ENCODE assay signal across 6 cellular contexts in genomic region chr6:31958412-31958740, GRCh38. TPM values are rescaled to one million over a fixed set of nuclear protein-coding genes. Genes with fewer than 3 reads are reported as not detected.
DNase-seq lines count a peak whose midpoint lies in the region; ATAC-seq and TF ChIP-seq lines count a peak whose summit lies in the region.

No MANE protein-coding gene starts in this region.

- H3K36me3 ChIP-seq in KOPT-K1 (ENCODE audit: insufficient read depth, low read length) = peaks cover 76% of the 10 kb centered on the region
- H3K36me3 ChIP-seq in thoracic aorta = peaks cover 59% of the 10 kb centered on the region

- peaks cover 71 to 74% of the 10 kb centered on the region in 2 donors for H3K36me3 Mint-ChIP-seq in CD14-positive monocyte

- H3K9me3 Mint-ChIP-seq in CD14-positive monocyte = no peaks in the 10 kb centered on the region

- H3K27me3 ChIP-seq in foreskin keratinocyte = no peaks in the 10 kb centered on the region
- H3K27me3 ChIP-seq in thoracic aorta (replicated peaks; ENCODE audit: insufficient read depth) = no peaks in the 10 kb centered on the region

- no peaks in the 10 kb centered on the region for H3K4me1 ChIP-seq in foreskin keratinocyte
- peaks cover 4 to 23% of the 10 kb centered on the region in 2 donors for H3K4me1 ChIP-seq in thoracic aorta (ENCODE audit: control insufficient read depth in 1 of 2, low read depth in 2 of 2)

- no peaks in the 10 kb centered on the region for H3K9me3 ChIP-seq in KOPT-K1 (ENCODE audit: insufficient read depth, low read length, poor library complexity, severe bottlenecking)
- H3K9me3 ChIP-seq in thoracic aorta = no peaks in the 10 kb centered on the region

- peak overlapping the region; percentile 92 for H3K4me3 ChIP-seq in thoracic aorta

- H3K27me3 Mint-ChIP-seq in CD14-positive monocyte (ENCODE audit: low read depth in 3 of 3) = no peaks in the 10 kb centered on the region

- intact Hi-C loops in CD14-positive monocyte (cut with micrococcal nuclease) = loop anchor here (5.0 to 10.0 kb wide), 4 partner anchors 61 to 414 kb away; partner anchors contain the start of genes ATP6V1G2 (in 1 of the 2), CSNK2B (in 1 of the 2), DDX39B (in 1 of the 2) and EHMT2 (in 1 of the 2)

- DNase-seq in CD14-positive monocyte (ENCODE audit: low spot score) = no peak
- peak in 1 of 2 donors; percentile 7 for DNase-seq in foreskin keratinocyte
- no peak for DNase-seq in thoracic aorta (ENCODE audit: low spot score)
- DNase-seq in NCI-H524 treated with DMSO at 0.1 percent for 48 hours (lab: John Stamatoyannopoulos, UW) = no peak
- no peak for DNase-seq in GM20000 (ENCODE audit: low spot score)

- peak overlapping the region; percentile 91 to 97 for H3K4me3 Mint-ChIP-seq in CD14-positive monocyte

- peaks cover 22% of the 10 kb centered on the region for H3K4me1 Mint-ChIP-seq in CD14-positive monocyte

- TF ChIP-seq CTCF in CD14-positive monocyte (IDR thresholded peaks at IDR 0.05) (no peak), foreskin keratinocyte (conservative IDR thresholded peaks at IDR 0.05) (no peak), thoracic aorta (IDR thresholded peaks at IDR 0.05) (no peak), GM20000 (IDR thresholded peaks at IDR 0.05; ENCODE audit: extremely low read depth, missing control alignments) (no peak)

- H3K27ac ChIP-seq in KOPT-K1 (ENCODE audit: low read depth, low read length, poor library complexity, severe bottlenecking) (peak overlapping the region; percentile 77), foreskin keratinocyte (peak overlapping the region; percentile 76), thoracic aorta (peak overlapping the region; percentile 84 to 94)

- peak overlapping the region; percentile 96 to 99 (median 97) for H3K27ac Mint-ChIP-seq in CD14-positive monocyte

- peak; percentile 11 for ATAC-seq in foreskin keratinocyte
- ATAC-seq in thoracic aorta (ENCODE audit: insufficient number of reproducible peaks, low FRiP score, low read depth) = peak; percentile 4

RNA-seq across cellular contexts. Expression of gene NELFE, which starts 0.4 kb away (rescaled TPM):
- polyA plus RNA-seq in CD14-positive monocyte (10 to 100 TPM; 61.4 to 74.4 TPM), foreskin keratinocyte (120 and 121 TPM in 2 replicates)
- total RNA-seq in foreskin keratinocyte (86.0 and 92.0 TPM in 2 replicates), thoracic aorta (10 to 100 TPM; 62.4 to 69.3 TPM)

RNA-seq across cellular contexts. Expression of gene SKIC2, which starts 0.6 kb away (rescaled TPM):
- polyA plus RNA-seq in CD14-positive monocyte (10 to 100 TPM; 13.2 TPM), foreskin keratinocyte (40.2 and 41.7 TPM in 2 replicates)
- total RNA-seq in foreskin keratinocyte (45.8 and 46.4 TPM in 2 replicates), thoracic aorta (10 to 100 TPM; 37.7 to 73.0 TPM)

RNA-seq across cellular contexts. Expression of gene CFB, which starts 12.5 kb away (rescaled TPM):
- polyA plus RNA-seq in CD14-positive monocyte (under 1 TPM in 1 of 2 donors, not detected in 1; 0.37 TPM), foreskin keratinocyte (0.49 and 1.0 TPM in 2 replicates)
- total RNA-seq in foreskin keratinocyte (0.34 and 0.92 TPM in 2 replicates), thoracic aorta (100 to 1,000 TPM in 1 of 2 donors, 10 to 100 TPM in 1; 55.2 to 142 TPM)

RNA-seq across cellular contexts. Expression of gene DXO, which starts 13.6 kb away (rescaled TPM):
- polyA plus RNA-seq in CD14-positive monocyte (10 to 100 TPM in 1 of 2 donors, 1 to 10 TPM in 1; 5.5 to 10.4 TPM), foreskin keratinocyte (14.4 and 19.3 TPM in 2 replicates)
- total RNA-seq in foreskin keratinocyte (13.4 and 19.3 TPM in 2 replicates), thoracic aorta (10 to 100 TPM; 14.1 to 45.4 TPM)

RNA-seq across cellular contexts. Expression of gene C4A, which starts 23.5 kb away (rescaled TPM):
- polyA plus RNA-seq in CD14-positive monocyte (not detected), foreskin keratinocyte (1.5 TPM in 2 replicates)
- total RNA-seq in foreskin keratinocyte (1.7 and 1.8 TPM in 2 replicates), thoracic aorta (100 to 1,000 TPM in 1 of 2 donors, 10 to 100 TPM in 1; 30.2 to 162 TPM)

Comparison
In these comparisons a context has a peak if more than half of its experiments do, and no peak if none do; other contexts are left out.
1. RNA of gene CFB, which starts 12.5 kb away (total RNA-seq): 55.2 to 142 TPM in thoracic aorta; 0.34 to 0.92 TPM in foreskin keratinocyte; every median in the first group is over 10 times any median in the second.
2. Peak in every context shown above with its lines, with median percentiles within 50 percentile points of each other: H3K27ac ChIP-seq.